In the genomic region with DNA sequence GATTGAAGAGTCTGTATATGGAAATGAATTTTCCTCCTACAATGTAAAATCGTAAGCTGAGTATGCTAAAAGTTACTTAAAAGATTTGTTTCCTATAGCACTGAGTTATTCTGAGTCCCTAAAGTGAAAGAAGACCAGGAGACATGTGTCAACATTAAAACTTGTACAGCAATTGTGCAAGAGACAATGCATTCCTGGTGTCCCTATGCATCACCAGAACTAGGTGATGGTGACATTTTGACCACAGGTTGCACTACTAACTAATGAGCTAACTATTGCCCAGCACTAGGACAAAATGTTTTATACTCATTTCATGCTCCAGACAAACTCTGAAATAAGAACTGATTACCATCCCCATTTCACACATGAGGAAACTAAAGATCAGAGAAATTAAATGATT, we compare ENCODE assay signal across 12 cellular contexts.
"Had no signal": no experiment of that assay in that cellular context is flagged by ENCODE, and none has a peak within 500 bp of the region (broad histone marks: within the 10 kb centered on the region; RNA-seq: fewer than 3 reads in every experiment).

No MANE protein-coding gene starts in this region.

- H3K4me2 ChIP-seq: hepatocyte, neural progenitor cell had no signal

- H3K4me1 ChIP-seq: pancreas had no signal

- H3K27me3 ChIP-seq: neural progenitor cell had no signal

- H3K36me3 ChIP-seq: neural progenitor cell, pancreas, thoracic aorta had no signal

- DNase-seq: activated CD4-positive, alpha-beta memory T cell treated with anti-CD3 and anti-CD28 coated beads, Interleukin-2, amount 10 ng/mL, durations not matched to agents 7 days and 5 days; activated CD4-positive, alpha-beta T cell treated with anti-CD3 and anti-CD28 coated beads for 1 hour; activated gamma-delta T cell treated with Interleukin-2 at 50 U/mL for 16 hours; activated naive CD8-positive, alpha-beta T cell treated with anti-CD3 and anti-CD28 coated beads for 36 hours; activated T-cell treated with anti-CD3 and anti-CD28 coated beads, Interleukin-2, amount 50 U/mL, for 72 hours; kidney glomerular epithelial cell; pancreas; stimulated activated CD4-positive, alpha-beta T cell treated with anti-CD3 and anti-CD28 coated beads, Interleukin-4, amount 100 ng/mL, for 4 hours; stimulated activated naive CD8-positive, alpha-beta T cell treated with anti-CD3 and anti-CD28 coated beads, Interleukin-15, amount 100 ng/mL, for 72 hours had no signal

- H3K27ac ChIP-seq: hepatocyte, neural progenitor cell, pancreas, thoracic aorta had no signal

- ATAC-seq: activated T-cell treated with anti-CD3 and anti-CD28 coated beads, Interleukin-2, amount 50 U/mL, for 72 hours; pancreas; stimulated activated naive CD8-positive, alpha-beta T cell treated with anti-CD3 and anti-CD28 coated beads, Interleukin-15, amount 100 ng/mL, for 72 hours had no signal

- FAIRE-seq: pancreas had no signal

- H2AFZ ChIP-seq: hepatocyte, neural progenitor cell had no signal

- H3K4me3 ChIP-seq: hepatocyte, neural progenitor cell, pancreas, thoracic aorta had no signal

- H3K9me3 ChIP-seq: pancreas, thoracic aorta had no signal

- H3K79me2 ChIP-seq: hepatocyte had no signal

- H3K9ac ChIP-seq: neural progenitor cell had no signal
